8 cellular contexts compared by ENCODE assay signal in the genomic region with DNA sequence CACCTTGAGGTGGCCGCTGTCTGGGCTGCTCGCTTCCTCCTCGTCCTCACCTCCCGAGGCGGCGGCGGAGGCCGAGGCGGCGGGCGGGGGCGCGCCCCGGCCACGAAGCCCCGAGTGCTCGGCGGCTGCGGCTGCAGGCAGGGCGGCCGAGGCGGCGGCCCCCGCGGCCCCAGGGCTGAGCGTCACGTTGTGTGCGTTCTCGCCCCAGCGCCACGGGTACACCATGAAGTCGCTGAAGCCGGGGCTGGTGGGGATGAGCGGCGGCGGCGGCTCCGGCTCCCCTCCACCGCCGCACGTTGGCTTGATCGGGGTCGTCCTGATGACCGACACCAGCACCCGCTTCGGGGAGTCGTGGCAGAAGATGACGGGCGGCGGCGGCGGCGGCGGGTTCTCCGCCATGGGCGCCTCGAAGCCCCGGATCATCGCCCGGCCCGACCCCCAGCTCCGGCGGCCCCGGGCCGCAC. TPM values are rescaled to one million over a fixed set of nuclear protein-coding genes. Genes with fewer than 3 reads are reported as not detected.
DNase-seq lines count a peak whose midpoint lies in the region; ATAC-seq and TF ChIP-seq lines count a peak whose summit lies in the region.

No MANE protein-coding gene starts in this region.

- CTCF ChIA-PET in activated CD8-positive, alpha-beta T cell treated with anti-CD3 and anti-CD28 coated beads, Interleukin-2, amount 10 ng/mL, durations not matched to agents 7 days and 5 days (lab: Charles Lee), result no interaction called here

- H3K4me1 Mint-ChIP-seq in CD14-positive monocyte (peaks cover 48% of the 10 kb centered on the region), glutamatergic neuron (ENCODE audit: low read depth, unreplicated experiment) (peaks cover 17% of the 10 kb centered on the region)
- peaks cover 48% of the 10 kb centered on the region for H3K4me1 Mint-ChIP-seq in activated CD8-positive, alpha-beta T cell treated with anti-CD3 and anti-CD28 coated beads, Interleukin-2, amount 10 ng/mL, durations not matched to agents 7 days and 5 days (ENCODE audit: low read depth)

- peak overlapping the region; percentile 80 to 81 for H3K4me3 Mint-ChIP-seq in CD14-positive monocyte
- peak overlapping the region; percentile 85 for H3K4me3 Mint-ChIP-seq in activated CD8-positive, alpha-beta T cell treated with anti-CD3 and anti-CD28 coated beads, Interleukin-2, amount 10 ng/mL, durations not matched to agents 7 days and 5 days
- H3K4me3 Mint-ChIP-seq in glutamatergic neuron (ENCODE audit: unreplicated experiment), result peak overlapping the region; percentile 82

- H3K36me3 Mint-ChIP-seq in CD14-positive monocyte (no peaks in the 10 kb centered on the region), glutamatergic neuron (ENCODE audit: unreplicated experiment) (no peaks in the 10 kb centered on the region)
- peaks cover 18% of the 10 kb centered on the region for H3K36me3 Mint-ChIP-seq in activated CD8-positive, alpha-beta T cell treated with anti-CD3 and anti-CD28 coated beads, Interleukin-2, amount 10 ng/mL, durations not matched to agents 7 days and 5 days (ENCODE audit: low read depth)

- H3K27ac Mint-ChIP-seq in CD14-positive monocyte (peak overlapping the region in 2 of 7 donors; percentile 86 to 92), glutamatergic neuron (ENCODE audit: unreplicated experiment) (peak overlapping the region; percentile 72)
- peak overlapping the region; percentile 96 for H3K27ac Mint-ChIP-seq in activated CD8-positive, alpha-beta T cell treated with anti-CD3 and anti-CD28 coated beads, Interleukin-2, amount 10 ng/mL, durations not matched to agents 7 days and 5 days

- POLR2A ChIA-PET in activated CD8-positive, alpha-beta T cell treated with anti-CD3 and anti-CD28 coated beads, Interleukin-2, amount 10 ng/mL, durations not matched to agents 7 days and 5 days (lab: Charles Lee), result interaction anchor here (0.9 to 2.5 kb wide), 2 partner anchors 19 to 32 kb away, joined by 3 to 9 read pairs; partner anchors contain the start of gene HABP4

- H3K27me3 Mint-ChIP-seq in CD14-positive monocyte (ENCODE audit: low read depth in 3 of 3), result peaks cover 0 to 1% (median 0%) of the 10 kb centered on the region in 3 donors
- H3K27me3 Mint-ChIP-seq in activated CD8-positive, alpha-beta T cell treated with anti-CD3 and anti-CD28 coated beads, Interleukin-2, amount 10 ng/mL, durations not matched to agents 7 days and 5 days (ENCODE audit: low read depth), result no peaks in the 10 kb centered on the region
- peaks cover 4% of the 10 kb centered on the region for H3K27me3 Mint-ChIP-seq in glutamatergic neuron (ENCODE audit: unreplicated experiment)

- H3K9ac ChIP-seq in rectal smooth muscle tissue (ENCODE audit: low read length), result no peak overlapping the region

- no peaks in the 10 kb centered on the region for H3K27me3 ChIP-seq in rectal smooth muscle tissue (ENCODE audit: control insufficient read depth, insufficient read depth, low read length)

- peak; percentile 0 for ATAC-seq in HG02938 (IDR thresholded peaks at IDR 0.05; ENCODE audit: unreplicated experiment)
- ATAC-seq in activated CD8-positive, alpha-beta T cell treated with anti-CD3 and anti-CD28 coated beads, Interleukin-2, amount 10 ng/mL, durations not matched to agents 7 days and 5 days, result no peak

- intact Hi-C loops in CD14-positive monocyte (cut with micrococcal nuclease), result loop anchor here (5.0 to 10.0 kb wide), 3 partner anchors 35 to 543 kb away; partner anchors contain the start of genes HABP4 (in 2 of the 2), ERCC6L2 (in 1 of the 2) and PRXL2C (in 1 of the 2)

- no peaks in the 10 kb centered on the region for H3K36me3 ChIP-seq in rectal smooth muscle tissue (ENCODE audit: control insufficient read depth, insufficient read depth, low read length)

- no peak for DNase-seq in CD14-positive monocyte (ENCODE audit: low spot score)
- peak; percentile 40 for DNase-seq in activated CD8-positive, alpha-beta T cell treated with anti-CD3 and anti-CD28 coated beads, Interleukin-2, amount 10 ng/mL, durations not matched to agents 7 days and 5 days
- DNase-seq in glutamatergic neuron, result peak; percentile 37
- DNase-seq in superior temporal gyrus (ENCODE audit: extremely low spot score), result no peak
- DNase-seq in glomerular visceral epithelial cell (ENCODE audit: extremely low spot score), result no peak
- no peak for DNase-seq in NCI-H2227 treated with DMSO at 0.1 percent for 48 hours (lab: John Stamatoyannopoulos, UW)

- H3K4me3 ChIP-seq in rectal smooth muscle tissue (ENCODE audit: low read length), result peak overlapping the region; percentile 77

- H3K27ac ChIP-seq in rectal smooth muscle tissue (ENCODE audit: low read depth, low read length), result peak overlapping the region; percentile 64

- peaks cover 12% of the 10 kb centered on the region for H3K4me1 ChIP-seq in rectal smooth muscle tissue (ENCODE audit: control insufficient read depth, insufficient read depth, low read length)

- TF ChIP-seq CTCF in CD14-positive monocyte (IDR thresholded peaks at IDR 0.05), result no peak
- TF ChIP-seq CTCF in glutamatergic neuron (IDR thresholded peaks at IDR 0.05; ENCODE audit: partially characterized antibody, unreplicated experiment), result no peak

- H3K9me3 Mint-ChIP-seq in CD14-positive monocyte, result no peaks in the 10 kb centered on the region
- no peaks in the 10 kb centered on the region for H3K9me3 Mint-ChIP-seq in activated CD8-positive, alpha-beta T cell treated with anti-CD3 and anti-CD28 coated beads, Interleukin-2, amount 10 ng/mL, durations not matched to agents 7 days and 5 days (ENCODE audit: insufficient read depth)
- peaks cover 4% of the 10 kb centered on the region for H3K9me3 Mint-ChIP-seq in glutamatergic neuron (ENCODE audit: unreplicated experiment)

RNA-seq across cellular contexts. Expression of gene ZNF367, which starts 0.5 kb away (rescaled TPM):
- under 1 TPM in 1 of 2 donors, not detected in 1; 0.08 TPM for polyA plus RNA-seq in CD14-positive monocyte
- total RNA-seq in activated CD8-positive, alpha-beta T cell treated with anti-CD3 and anti-CD28 coated beads, Interleukin-2, amount 10 ng/mL, durations not matched to agents 7 days and 5 days, result 10 to 100 TPM; 37.1 to 38.4 TPM
- 39.5 TPM for total RNA-seq in glutamatergic neuron (ENCODE audit: unreplicated experiment)

RNA-seq across cellular contexts. Expression of gene HABP4, which starts 32.3 kb away (rescaled TPM):
- polyA plus RNA-seq in CD14-positive monocyte, result under 1 TPM; 0.54 to 0.97 TPM
- total RNA-seq in activated CD8-positive, alpha-beta T cell treated with anti-CD3 and anti-CD28 coated beads, Interleukin-2, amount 10 ng/mL, durations not matched to agents 7 days and 5 days, result 1 to 10 TPM; 4.1 to 5.0 TPM
- total RNA-seq in glutamatergic neuron (ENCODE audit: unreplicated experiment), result 21.4 TPM

RNA-seq across cellular contexts. Expression of gene SLC35D2, which starts 34.1 kb away (rescaled TPM):
- 10 to 100 TPM; 14.8 to 27.4 TPM for polyA plus RNA-seq in CD14-positive monocyte
- total RNA-seq in activated CD8-positive, alpha-beta T cell treated with anti-CD3 and anti-CD28 coated beads, Interleukin-2, amount 10 ng/mL, durations not matched to agents 7 days and 5 days, result 1 to 10 TPM; 4.2 to 4.3 TPM
- 44.7 TPM for total RNA-seq in glutamatergic neuron (ENCODE audit: unreplicated experiment)

Comparison
In these comparisons a context has a peak if more than half of its experiments do, and no peak if none do; other contexts are left out.
1. DNase-seq: peak in activated CD8-positive, alpha-beta T cell treated with anti-CD3 and anti-CD28 coated beads, Interleukin-2, amount 10 ng/mL, durations not matched to agents 7 days and 5 days (single experiment) and glutamatergic neuron (single experiment); none in CD14-positive monocyte (single experiment), superior temporal gyrus (single experiment), glomerular visceral epithelial cell (single experiment) and NCI-H2227 treated with DMSO at 0.1 percent for 48 hours (single experiment).
2. Peak in every context shown above with its lines, with median percentiles within 50 percentile points of each other: H3K4me3 Mint-ChIP-seq.